In genomic region chr17:8994319-8994718, GRCh38 we compare ENCODE assay signal across 8 cellular contexts. TPM values are rescaled to one million over a fixed set of nuclear protein-coding genes. Genes with fewer than 3 reads are reported as not detected.
A peak's percentile ranks its signal among the peaks of the same experiment; 100 is the strongest.
DNase-seq lines count a peak whose midpoint lies in the region; ATAC-seq, FAIRE-seq and TF ChIP-seq lines count a peak whose summit lies in the region.

No MANE protein-coding gene starts in this region.

- H2AFZ ChIP-seq in endothelial cell of umbilical vein (ENCODE audit: low read depth, low read length) (no peak overlapping the region), neural cell (ENCODE audit: low read depth, low read length) (no peak overlapping the region)

- TF ChIP-seq EP300 in neural cell (conservative IDR thresholded peaks at IDR 0.05; ENCODE audit: poor library complexity, severe bottlenecking): no peak

- H3K27ac ChIP-seq in endothelial cell of umbilical vein (ENCODE audit: insufficient read depth, low read depth, low read length): no peak overlapping the region
- no peak overlapping the region for H3K27ac ChIP-seq in neural cell (ENCODE audit: low read length)
- no peak overlapping the region for H3K27ac ChIP-seq in thoracic aorta

- no peak for ATAC-seq in activated CD8-positive, alpha-beta T cell treated with anti-CD3 and anti-CD28 coated beads, Interleukin-2, amount 10 ng/mL, durations not matched to agents 7 days and 5 days
- ATAC-seq in thoracic aorta (ENCODE audit: insufficient number of reproducible peaks, low FRiP score, low read depth) (no peak), HG03469 (IDR thresholded peaks at IDR 0.05; ENCODE audit: unreplicated experiment) (no peak), GM19395 (IDR thresholded peaks at IDR 0.05; ENCODE audit: unreplicated experiment) (no peak)

- H3K27ac Mint-ChIP-seq in activated CD8-positive, alpha-beta T cell treated with anti-CD3 and anti-CD28 coated beads, Interleukin-2, amount 10 ng/mL, durations not matched to agents 7 days and 5 days: no peak overlapping the region

- H3K9me2 ChIP-seq in neural cell (ENCODE audit: insufficient read depth, low read length): no peaks in the 10 kb centered on the region

- no peak overlapping the region for H3K9ac ChIP-seq in endothelial cell of umbilical vein (replicated peaks; ENCODE audit: extremely low read depth, insufficient read depth, low read length)
- H3K9ac ChIP-seq in neural cell (ENCODE audit: low read length): no peak overlapping the region

- intact Hi-C loops in endothelial cell of umbilical vein (cut with micrococcal nuclease): loop anchor here (1.0 to 10.0 kb wide), 3 partner anchors 298 to 560 kb away; no protein-coding TSS in a partner anchor

- no peak for TF ChIP-seq POLR2A in endothelial cell of umbilical vein (IDR thresholded peaks at IDR 0.05; ENCODE audit: low read depth, low read length)

- H3K4me3 Mint-ChIP-seq in activated CD8-positive, alpha-beta T cell treated with anti-CD3 and anti-CD28 coated beads, Interleukin-2, amount 10 ng/mL, durations not matched to agents 7 days and 5 days: no peak overlapping the region

- H3K4me1 ChIP-seq in endothelial cell of umbilical vein (ENCODE audit: control insufficient read depth, extremely low read depth, insufficient read depth, low read length) (no peaks in the 10 kb centered on the region), thoracic aorta (ENCODE audit: control insufficient read depth in 1 of 2, low read depth in 2 of 2) (no peaks in the 10 kb centered on the region)

- no peaks in the 10 kb centered on the region for H3K9me3 ChIP-seq in endothelial cell of umbilical vein (replicated peaks; ENCODE audit: control insufficient read depth, insufficient read depth, low read length)
- no peaks in the 10 kb centered on the region for H3K9me3 ChIP-seq in neural cell (ENCODE audit: low read length)
- H3K9me3 ChIP-seq in thoracic aorta: no peaks in the 10 kb centered on the region

- CTCF ChIA-PET in activated CD8-positive, alpha-beta T cell treated with anti-CD3 and anti-CD28 coated beads, Interleukin-2, amount 10 ng/mL, durations not matched to agents 7 days and 5 days (lab: Charles Lee): interaction anchor here (1.0 to 2.2 kb wide), 7 partner anchors 20 to 208 kb away, joined by 3 to 8 read pairs (median 5); no protein-coding TSS in a partner anchor
- CTCF ChIA-PET in endothelial cell of umbilical vein (lab: Charles Lee): interaction anchor here (1.0 to 5.4 kb wide), 6 partner anchors 9 to 774 kb away, joined by 3 to 106 read pairs (median 33); no protein-coding TSS in a partner anchor

- H3K4me3 ChIP-seq in endothelial cell of umbilical vein (replicated peaks in 1 of 3; ENCODE audit: insufficient read depth in 1 of 3, low read depth in 1 of 3, low read length in 3 of 3): no peak overlapping the region
- no peak overlapping the region for H3K4me3 ChIP-seq in neural cell (ENCODE audit: low read length)
- H3K4me3 ChIP-seq in thoracic aorta: no peak overlapping the region

- dilution Hi-C loops in endothelial cell of umbilical vein (cut with MboI; ENCODE audit: extremely low pct_ligation_motif_present, low sequenced_read_pairs): no loop called here

- H3K9me1 ChIP-seq in endothelial cell of umbilical vein (replicated peaks; ENCODE audit: control insufficient read depth, extremely low read depth, insufficient read depth, low read length): no peaks in the 10 kb centered on the region

- peaks cover 14% of the 10 kb centered on the region for H3K4me1 Mint-ChIP-seq in activated CD8-positive, alpha-beta T cell treated with anti-CD3 and anti-CD28 coated beads, Interleukin-2, amount 10 ng/mL, durations not matched to agents 7 days and 5 days (ENCODE audit: low read depth)

- no peaks in the 10 kb centered on the region for H4K20me1 ChIP-seq in endothelial cell of umbilical vein (replicated peaks; ENCODE audit: control insufficient read depth, extremely low read depth, insufficient read depth, low read length)
- H4K20me1 ChIP-seq in neural cell (ENCODE audit: insufficient read depth): no peaks in the 10 kb centered on the region

- no peaks in the 10 kb centered on the region for H3K36me3 Mint-ChIP-seq in activated CD8-positive, alpha-beta T cell treated with anti-CD3 and anti-CD28 coated beads, Interleukin-2, amount 10 ng/mL, durations not matched to agents 7 days and 5 days (ENCODE audit: low read depth)

- no peaks in the 10 kb centered on the region for H3K27me3 ChIP-seq in endothelial cell of umbilical vein (ENCODE audit: control insufficient read depth in 2 of 2, insufficient read depth in 2 of 2, low read length in 2 of 2)
- H3K27me3 ChIP-seq in neural cell (ENCODE audit: insufficient read depth, low read depth, low read length): no peaks in the 10 kb centered on the region
- H3K27me3 ChIP-seq in thoracic aorta (replicated peaks; ENCODE audit: insufficient read depth): no peaks in the 10 kb centered on the region

- H3K4me2 ChIP-seq in endothelial cell of umbilical vein (ENCODE audit: insufficient read depth, low read length) (no peak overlapping the region), neural cell (ENCODE audit: low read length) (no peak overlapping the region)

- FAIRE-seq in endothelial cell of umbilical vein (lab: Jason Lieb, UNC): peak; percentile 65

- peak; percentile 35 for DNase-seq in NCI-H460 (ENCODE audit: extremely low read depth, low read depth)
- DNase-seq in activated CD8-positive, alpha-beta T cell treated with anti-CD3 and anti-CD28 coated beads, Interleukin-2, amount 10 ng/mL, durations not matched to agents 7 days and 5 days: peak; percentile 70
- DNase-seq in endothelial cell of umbilical vein (ENCODE audit: low read depth, low spot score): peak; percentile 47
- DNase-seq in thoracic aorta (ENCODE audit: low spot score): no peak

- peaks cover 8% of the 10 kb centered on the region for H3K27me3 Mint-ChIP-seq in activated CD8-positive, alpha-beta T cell treated with anti-CD3 and anti-CD28 coated beads, Interleukin-2, amount 10 ng/mL, durations not matched to agents 7 days and 5 days (ENCODE audit: low read depth)

- no peaks in the 10 kb centered on the region for H3K79me2 ChIP-seq in endothelial cell of umbilical vein (ENCODE audit: control insufficient read depth, insufficient read depth, low read length)
- H3K79me2 ChIP-seq in neural cell (replicated peaks; ENCODE audit: insufficient read depth, low read length): no peaks in the 10 kb centered on the region

- TF ChIP-seq RAD21 in neural cell (conservative IDR thresholded peaks at IDR 0.05): peak; percentile 70

- no peaks in the 10 kb centered on the region for H3F3A ChIP-seq in neural cell (ENCODE audit: insufficient read depth, low read length, poor library complexity, severe bottlenecking)

- BruUV-seq in endothelial cell of umbilical vein (replicated peaks; lab: Mats Ljungman, UMichigan): no TSS peak

- TF ChIP-seq CTCF in GM12873 (IDR thresholded peaks at IDR 0.05; ENCODE audit: insufficient read depth, low read depth, low read length, missing control alignments) (peak; percentile 87), endothelial cell of umbilical vein (IDR thresholded peaks at IDR 0.05; ENCODE audit: extremely low read depth in 1 of 2, insufficient read depth in 1 of 2, low read depth in 1 of 2, low read length in 2 of 2) (peak; percentile 68 to 84), neural cell (IDR thresholded peaks at IDR 0.05; ENCODE audit: poor library complexity, severe bottlenecking) (peak; percentile 62), thoracic aorta (IDR thresholded peaks at IDR 0.05) (peak; percentile 58)

- POLR2A ChIA-PET in activated CD8-positive, alpha-beta T cell treated with anti-CD3 and anti-CD28 coated beads, Interleukin-2, amount 10 ng/mL, durations not matched to agents 7 days and 5 days (lab: Charles Lee): no interaction called here
- POLR2A ChIA-PET in endothelial cell of umbilical vein (lab: Charles Lee): no interaction called here

- H3K9me3 Mint-ChIP-seq in activated CD8-positive, alpha-beta T cell treated with anti-CD3 and anti-CD28 coated beads, Interleukin-2, amount 10 ng/mL, durations not matched to agents 7 days and 5 days (ENCODE audit: insufficient read depth): no peaks in the 10 kb centered on the region

- H3K36me3 ChIP-seq in endothelial cell of umbilical vein (ENCODE audit: control insufficient read depth in 2 of 2, extremely low read depth in 1 of 2, insufficient read depth in 2 of 2, low read length in 2 of 2) (no peaks in the 10 kb centered on the region), neural cell (ENCODE audit: insufficient read depth, low read length) (no peaks in the 10 kb centered on the region), thoracic aorta (no peaks in the 10 kb centered on the region)

RNA-seq across cellular contexts. Expression of gene NTN1, which starts 27.0 kb away (rescaled TPM):
- 0.69 and 0.87 TPM in 2 replicates for total RNA-seq in NCI-H460 (2014; rRNA removed; shearing (Covaris generic))
- 0.82 and 1.9 TPM in 2 replicates for polyA plus RNA-seq in NCI-H460 (2014; cell fraction: nucleus; rRNA removed)
- not detected for total RNA-seq in activated CD8-positive, alpha-beta T cell treated with anti-CD3 and anti-CD28 coated beads, Interleukin-2, amount 10 ng/mL, durations not matched to agents 7 days and 5 days
- 0.18 TPM in 2 replicates for total RNA-seq in endothelial cell of umbilical vein
- polyA plus RNA-seq in endothelial cell of umbilical vein: 0.10 and 0.13 TPM in 2 replicates
- 0.05 and 0.08 TPM in 2 replicates for polyA plus RNA-seq in endothelial cell of umbilical vein (2011; cell fraction: cytosol; rRNA removed)
- 0.18 and 0.22 TPM in 2 replicates for polyA plus RNA-seq in endothelial cell of umbilical vein (2011; cell fraction: nucleus; rRNA removed)
- 0.08 and 0.15 TPM in 2 replicates for polyA plus RNA-seq in endothelial cell of umbilical vein (2012)
- polyA minus RNA-seq in endothelial cell of umbilical vein: 0.08 and 0.10 TPM in 2 replicates
- polyA minus RNA-seq in endothelial cell of umbilical vein (2011; cell fraction: cytosol; rRNA and poly(A)+ RNA removed): not detected
- 0.14 TPM in 1 of 2 replicates, not detected in the other for polyA minus RNA-seq in endothelial cell of umbilical vein (2011; cell fraction: nucleus; rRNA and poly(A)+ RNA removed)
- polyA plus RNA-seq in neural cell: 16.2 and 18.1 TPM in 2 replicates
- 24.1 and 24.8 TPM in 2 replicates for polyA minus RNA-seq in neural cell
- total RNA-seq in thoracic aorta: 10 to 100 TPM; 68.8 to 79.0 TPM

RNA-seq across cellular contexts. Expression of gene PIK3R5, which starts 28.8 kb away (rescaled TPM):
- 0.35 TPM in 2 replicates for total RNA-seq in NCI-H460 (2014; rRNA removed; shearing (Covaris generic))
- polyA plus RNA-seq in NCI-H460 (2014; cell fraction: nucleus; rRNA removed): 0.39 TPM in 1 of 2 replicates, not detected in the other
- total RNA-seq in activated CD8-positive, alpha-beta T cell treated with anti-CD3 and anti-CD28 coated beads, Interleukin-2, amount 10 ng/mL, durations not matched to agents 7 days and 5 days: 10 to 100 TPM; 73.9 to 77.9 TPM
- total RNA-seq in endothelial cell of umbilical vein: not detected in 2 replicates
- not detected in 2 replicates for polyA plus RNA-seq in endothelial cell of umbilical vein
- polyA plus RNA-seq in endothelial cell of umbilical vein (2011; cell fraction: cytosol; rRNA removed): not detected in 2 replicates
- polyA plus RNA-seq in endothelial cell of umbilical vein (2011; cell fraction: nucleus; rRNA removed): not detected in 2 replicates
- not detected in 2 replicates for polyA plus RNA-seq in endothelial cell of umbilical vein (2012)
- polyA minus RNA-seq in endothelial cell of umbilical vein: not detected in 2 replicates
- not detected for polyA minus RNA-seq in endothelial cell of umbilical vein (2011; cell fraction: cytosol; rRNA and poly(A)+ RNA removed)
- not detected in 2 replicates for polyA minus RNA-seq in endothelial cell of umbilical vein (2011; cell fraction: nucleus; rRNA and poly(A)+ RNA removed)
- not detected in 2 replicates for polyA plus RNA-seq in neural cell
- not detected in 2 replicates for polyA minus RNA-seq in neural cell
- 10 to 100 TPM; 30.7 to 42.9 TPM for total RNA-seq in thoracic aorta

Comparison
In these comparisons a context has a peak if more than half of its experiments do, and no peak if none do; other contexts are left out.
1. RNA of gene NTN1, which starts 27.0 kb away (total RNA-seq): 68.8 to 79.0 TPM in thoracic aorta; 0.69 to 0.87 TPM in NCI-H460, 0.18 TPM in endothelial cell of umbilical vein and not detected in activated CD8-positive, alpha-beta T cell treated with anti-CD3 and anti-CD28 coated beads, Interleukin-2, amount 10 ng/mL, durations not matched to agents 7 days and 5 days; every median in the first group is over 10 times any median in the second.
2. RNA of gene PIK3R5, which starts 28.8 kb away (total RNA-seq): 73.9 to 77.9 TPM in activated CD8-positive, alpha-beta T cell treated with anti-CD3 and anti-CD28 coated beads, Interleukin-2, amount 10 ng/mL, durations not matched to agents 7 days and 5 days and 30.7 to 42.9 TPM in thoracic aorta; 0.35 TPM in NCI-H460 and not detected in endothelial cell of umbilical vein; every median in the first group is over 10 times any median in the second.
3. Peak in every context shown above with its lines, with median percentiles within 50 percentile points of each other: CTCF ChIP-seq.